ENCODE assay signal across 28 cellular contexts in genomic region chr12:58592817-58593216, GRCh38.
DNase-seq lines count a peak whose midpoint lies in the region; ATAC-seq and TF ChIP-seq lines count a peak whose summit lies in the region.
"Had no signal": no experiment of that assay in that cellular context is flagged by ENCODE, and none has a peak within 500 bp of the region (broad histone marks: within the 10 kb centered on the region; RNA-seq: fewer than 3 reads in every experiment).

No MANE protein-coding gene starts in this region.

- peak; percentile 87 for ATAC-seq in omental fat pad (ENCODE audit: low FRiP score)
- ATAC-seq in HG03095 (IDR thresholded peaks at IDR 0.05; ENCODE audit: unreplicated experiment) = no peak
- ATAC-seq in stimulated activated memory B cell treated with anti-CD40 and anti-IgM and Interleukin-4, amounts not matched to agents 10 μg/mL and 1 μg/mL and 100 μg/mL, for 72 hours = no peak
- ATAC-seq: CD8-positive, alpha-beta T cell; left colon; psoas muscle had no signal

- no peak overlapping the region for H3K4me2 ChIP-seq in fibroblast of lung (ENCODE audit: extremely low read depth, insufficient read depth, low read length)

- no peak for TF ChIP-seq POLR2A in suprapubic skin (IDR thresholded peaks at IDR 0.05)
- no peak for TF ChIP-seq POLR2A in vagina (IDR thresholded peaks at IDR 0.05)

- no peaks in the 10 kb centered on the region for H3K27me3 ChIP-seq in fibroblast of lung (ENCODE audit: control insufficient read depth, insufficient read depth, low read length)
- no peaks in the 10 kb centered on the region for H3K27me3 ChIP-seq in suprapubic skin
- no peaks in the 10 kb centered on the region for H3K27me3 ChIP-seq in vagina
- H3K27me3 ChIP-seq: BE2C, Peyer's patch, uterus had no signal

- H3K4me1 ChIP-seq in fibroblast of lung (ENCODE audit: control insufficient read depth, extremely low read depth, insufficient read depth, low read length) (no peaks in the 10 kb centered on the region), suprapubic skin (peaks cover 8% of the 10 kb centered on the region), vagina (peaks cover 19% of the 10 kb centered on the region)
- H3K4me1 ChIP-seq: BE2C, Peyer's patch, psoas muscle, uterus had no signal

- no peaks in the 10 kb centered on the region for H3K36me3 Mint-ChIP-seq in activated T-cell treated with anti-CD3 and anti-CD28 coated beads, Interleukin-2, amount 50 U/mL, for 24 hours (ENCODE audit: low read depth)
- H3K36me3 Mint-ChIP-seq in stimulated activated memory B cell treated with anti-CD40 and anti-IgM and Interleukin-4, amounts not matched to agents 10 μg/mL and 1 μg/mL and 100 μg/mL, for 72 hours = no peaks in the 10 kb centered on the region
- H3K36me3 Mint-ChIP-seq: activated CD4-positive, alpha-beta memory T cell treated with anti-CD3 and anti-CD28 coated beads for 36 hours; CD8-positive, alpha-beta T cell; immature natural killer cell had no signal

- H3K79me2 ChIP-seq in fibroblast of lung (ENCODE audit: control insufficient read depth, insufficient read depth, low read length) = no peaks in the 10 kb centered on the region

- H4K20me1 ChIP-seq in fibroblast of lung (ENCODE audit: control insufficient read depth, extremely low read depth, insufficient read depth, low read length) = no peaks in the 10 kb centered on the region

- no peaks in the 10 kb centered on the region for H3K27me3 Mint-ChIP-seq in activated T-cell treated with anti-CD3 and anti-CD28 coated beads, Interleukin-2, amount 50 U/mL, for 24 hours
- no peaks in the 10 kb centered on the region for H3K27me3 Mint-ChIP-seq in stimulated activated memory B cell treated with anti-CD40 and anti-IgM and Interleukin-4, amounts not matched to agents 10 μg/mL and 1 μg/mL and 100 μg/mL, for 72 hours
- H3K27me3 Mint-ChIP-seq: activated CD4-positive, alpha-beta memory T cell treated with anti-CD3 and anti-CD28 coated beads for 36 hours had no signal

- H3K9me3 ChIP-seq in fibroblast of lung (ENCODE audit: control insufficient read depth, insufficient read depth, low read depth, low read length) (no peaks in the 10 kb centered on the region), suprapubic skin (no peaks in the 10 kb centered on the region), vagina (no peaks in the 10 kb centered on the region)
- H3K9me3 ChIP-seq: BE2C, Peyer's patch, psoas muscle, uterus had no signal

- no peak overlapping the region for H3K27ac Mint-ChIP-seq in activated T-cell treated with anti-CD3 and anti-CD28 coated beads, Interleukin-2, amount 50 U/mL, for 24 hours
- no peak overlapping the region for H3K27ac Mint-ChIP-seq in stimulated activated memory B cell treated with anti-CD40 and anti-IgM and Interleukin-4, amounts not matched to agents 10 μg/mL and 1 μg/mL and 100 μg/mL, for 72 hours
- H3K27ac Mint-ChIP-seq: activated CD4-positive, alpha-beta memory T cell treated with anti-CD3 and anti-CD28 coated beads for 36 hours; activated T-helper 2 cell treated with anti-CD3 and anti-CD28 coated beads, Interferon-gamma antibody, Interleukin-2, Interleukin-4, amounts not matched to agents 10 μg/mL and 5 μg/mL and 100 μg/mL, durations not matched to agents 14 hours and 24 hours and 36 hours; CD8-positive, alpha-beta T cell; immature natural killer cell had no signal

- H3K36me3 ChIP-seq in fibroblast of lung (ENCODE audit: control insufficient read depth, insufficient read depth, low read length) (no peaks in the 10 kb centered on the region), suprapubic skin (no peaks in the 10 kb centered on the region), vagina (no peaks in the 10 kb centered on the region)
- H3K36me3 ChIP-seq: BE2C, Peyer's patch, uterus had no signal

- DNase-seq in amniotic epithelial cell (ENCODE audit: low read depth) (peak; percentile 77), fibroblast of lung (ENCODE audit: low read depth in 2 of 2) (peak; percentile 44 to 54), omental fat pad (ENCODE audit: low spot score) (no peak), suprapubic skin (ENCODE audit: low spot score in 2 of 2) (no peak), vagina (ENCODE audit: extremely low spot score in 2 of 2) (no peak)
- DNase-seq in activated T-cell treated with anti-CD3 and anti-CD28 coated beads, Interleukin-2, amount 50 U/mL, for 24 hours = no peak
- DNase-seq: activated CD4-positive, alpha-beta memory T cell treated with anti-CD3 and anti-CD28 coated beads for 36 hours; activated CD4-positive, alpha-beta T cell treated with anti-CD3 and anti-CD28 coated beads for 1 hour; activated CD8-positive, alpha-beta memory T cell treated with anti-CD3 and anti-CD28 coated beads, Interleukin-2, amount 50 U/mL, for 48 hours; activated naive CD4-positive, alpha-beta T cell treated with anti-CD3 and anti-CD28 coated beads, Interleukin-2, amount 50 U/mL, for 16 hours; BE2C; CD8-positive, alpha-beta T cell; effector memory CD4-positive, alpha-beta T cell; immature natural killer cell; left colon; mammary epithelial cell; NCI-H1694; NCI-H446 treated with DMSO at 0.1 percent for 48 hours; NCI-H774; Peyer's patch; psoas muscle; SHP77 treated with DMSO at 0.1 percent for 48 hours; stimulated activated naive CD4-positive, alpha-beta T cell had no signal

- TF ChIP-seq CTCF in fibroblast of lung (conservative IDR thresholded peaks at IDR 0.05 in 1 of 2, IDR thresholded peaks at IDR 0.05 in 1 of 2; ENCODE audit: low read depth in 1 of 2, low read length in 2 of 2) = no peak
- no peak for TF ChIP-seq CTCF in omental fat pad (IDR thresholded peaks at IDR 0.05)
- no peak for TF ChIP-seq CTCF in suprapubic skin (IDR thresholded peaks at IDR 0.05)
- TF ChIP-seq CTCF in vagina (IDR thresholded peaks at IDR 0.05) = no peak

- 48% methylated on average over 2 of the region's 2 CpGs for WGBS in suprapubic skin

- intact Hi-C loops in vagina (cut with DNase I) = no loop called here

- H3K4me3 ChIP-seq in fibroblast of lung (replicated peaks in 1 of 4; ENCODE audit: control extremely low read depth in 1 of 4, insufficient read depth in 1 of 4, low read depth in 3 of 4, low read length in 4 of 4) (no peak overlapping the region), suprapubic skin (no peak overlapping the region), vagina (no peak overlapping the region)
- H3K4me3 ChIP-seq: Peyer's patch, psoas muscle, skin epidermis, uterus had no signal

- no peak overlapping the region for H3K27ac ChIP-seq in fibroblast of lung (ENCODE audit: insufficient read depth, low read length)
- no peak overlapping the region for H3K27ac ChIP-seq in suprapubic skin
- H3K27ac ChIP-seq in vagina = no peak overlapping the region
- H3K27ac ChIP-seq: psoas muscle, uterus had no signal

- no peak overlapping the region for H3K9ac ChIP-seq in fibroblast of lung (ENCODE audit: insufficient read depth, low read length)

- peak; percentile 57 for TF ChIP-seq EP300 in suprapubic skin (IDR thresholded peaks at IDR 0.05)

- H2AFZ ChIP-seq in fibroblast of lung (ENCODE audit: low read length) = no peak overlapping the region

- H3K4me3 Mint-ChIP-seq in activated T-cell treated with anti-CD3 and anti-CD28 coated beads, Interleukin-2, amount 50 U/mL, for 24 hours = no peak overlapping the region
- no peak overlapping the region for H3K4me3 Mint-ChIP-seq in stimulated activated memory B cell treated with anti-CD40 and anti-IgM and Interleukin-4, amounts not matched to agents 10 μg/mL and 1 μg/mL and 100 μg/mL, for 72 hours
- H3K4me3 Mint-ChIP-seq: activated CD4-positive, alpha-beta memory T cell treated with anti-CD3 and anti-CD28 coated beads for 36 hours; CD8-positive, alpha-beta T cell; immature natural killer cell had no signal

- H3K4me1 Mint-ChIP-seq in activated T-cell treated with anti-CD3 and anti-CD28 coated beads, Interleukin-2, amount 50 U/mL, for 24 hours (ENCODE audit: low read depth) = no peaks in the 10 kb centered on the region
- no peaks in the 10 kb centered on the region for H3K4me1 Mint-ChIP-seq in stimulated activated memory B cell treated with anti-CD40 and anti-IgM and Interleukin-4, amounts not matched to agents 10 μg/mL and 1 μg/mL and 100 μg/mL, for 72 hours
- H3K4me1 Mint-ChIP-seq: immature natural killer cell had no signal

- no peaks in the 10 kb centered on the region for H3K9me3 Mint-ChIP-seq in activated T-cell treated with anti-CD3 and anti-CD28 coated beads, Interleukin-2, amount 50 U/mL, for 24 hours
- H3K9me3 Mint-ChIP-seq in stimulated activated memory B cell treated with anti-CD40 and anti-IgM and Interleukin-4, amounts not matched to agents 10 μg/mL and 1 μg/mL and 100 μg/mL, for 72 hours = peaks cover 3% of the 10 kb centered on the region
- H3K9me3 Mint-ChIP-seq: activated CD4-positive, alpha-beta memory T cell treated with anti-CD3 and anti-CD28 coated beads for 36 hours; activated T-helper 2 cell treated with anti-CD3 and anti-CD28 coated beads, Interferon-gamma antibody, Interleukin-2, Interleukin-4, amounts not matched to agents 10 μg/mL and 5 μg/mL and 100 μg/mL, durations not matched to agents 14 hours and 24 hours and 36 hours; CD8-positive, alpha-beta T cell had no signal

Comparison
In these comparisons a context has a peak if more than half of its experiments do, and no peak if none do; other contexts are left out.
1. DNase-seq: peak in amniotic epithelial cell (single experiment) and fibroblast of lung (2 of 2); none in omental fat pad (single experiment), suprapubic skin (0 of 2), activated T-cell treated with anti-CD3 and anti-CD28 coated beads, Interleukin-2, amount 50 U/mL, for 24 hours (single experiment) and vagina (0 of 2).